ENCODE assay signal across 14 cellular contexts in the genomic region with DNA sequence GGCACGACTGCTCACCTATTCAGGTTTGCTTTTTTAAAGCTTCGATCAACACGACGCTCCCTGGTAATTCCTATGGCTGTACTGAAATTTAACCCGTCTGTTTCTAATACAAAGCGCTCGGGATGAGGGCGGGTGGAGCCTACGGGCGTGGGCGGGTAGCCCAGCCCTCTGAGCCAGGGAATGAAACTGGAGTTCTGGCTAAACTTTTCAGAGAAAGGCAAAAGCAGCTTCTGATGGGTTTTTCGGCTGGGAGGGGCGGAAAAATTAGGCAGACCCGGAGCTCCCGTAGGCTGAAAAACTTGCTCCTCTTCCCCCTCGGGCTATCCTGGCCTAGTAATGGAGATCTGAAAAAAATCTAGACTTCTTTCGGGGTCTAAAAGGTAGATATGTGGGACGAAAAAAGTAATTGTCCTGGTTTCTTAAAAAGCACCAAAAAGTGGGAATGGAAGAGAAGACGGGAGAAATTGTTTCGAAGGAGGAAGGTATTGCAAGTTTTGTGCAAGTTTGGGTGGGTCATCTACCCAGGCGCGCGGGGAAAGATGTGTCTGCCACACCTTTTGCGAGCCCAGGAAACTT. TPM values are rescaled to one million over a fixed set of nuclear protein-coding genes. Genes with fewer than 3 reads are reported as not detected.
A peak's percentile ranks its signal among the peaks of the same experiment; 100 is the strongest.
DNase-seq lines count a peak whose midpoint lies in the region; ATAC-seq and TF ChIP-seq lines count a peak whose summit lies in the region.
"Had no signal": no experiment of that assay in that cellular context is flagged by ENCODE, and none has a peak within 500 bp of the region (broad histone marks: within the 10 kb centered on the region; RNA-seq: fewer than 3 reads in every experiment).

No MANE protein-coding gene starts in this region.

- no peaks in the 10 kb centered on the region for H3K36me3 ChIP-seq in neural cell (ENCODE audit: insufficient read depth, low read length)
- H3K36me3 ChIP-seq: BLaER1 treated with 17β-estradiol and CSF1 and Interleukin-3, amounts not matched to agents 10 nM and 100 nM had no signal

- H3K9me2 ChIP-seq in neural cell (ENCODE audit: insufficient read depth, low read length): no peaks in the 10 kb centered on the region

- peak overlapping the region; percentile 18 for H3K4me3 ChIP-seq in AG09309 (ENCODE audit: control insufficient read depth, low read depth, low read length)
- peak overlapping the region; percentile 45 for H3K4me3 ChIP-seq in neural cell (ENCODE audit: low read length)
- H3K4me3 ChIP-seq: BLaER1 treated with 17β-estradiol and CSF1 and Interleukin-3, amounts not matched to agents 10 nM and 100 nM had no signal

- H3K9ac ChIP-seq in neural cell (ENCODE audit: low read length): no peak overlapping the region
- H3K9ac ChIP-seq: BLaER1 treated with 17β-estradiol and CSF1 and Interleukin-3, amounts not matched to agents 10 nM and 100 nM had no signal

- H3K9me3 ChIP-seq in neural cell (ENCODE audit: low read length): no peaks in the 10 kb centered on the region

- ATAC-seq in HG03571 (IDR thresholded peaks at IDR 0.05; ENCODE audit: unreplicated experiment): no peak
- ATAC-seq: Panc1 had no signal

- TF ChIP-seq RAD21 in neural cell (conservative IDR thresholded peaks at IDR 0.05): no peak

- TF ChIP-seq EP300 in neural cell (conservative IDR thresholded peaks at IDR 0.05; ENCODE audit: poor library complexity, severe bottlenecking): no peak

- TF ChIP-seq CTCF in AG09309 (IDR thresholded peaks at IDR 0.05; ENCODE audit: control insufficient read depth, insufficient read depth, low read depth, low read length, missing control alignments) (no peak), neural cell (IDR thresholded peaks at IDR 0.05; ENCODE audit: poor library complexity, severe bottlenecking) (no peak)

- no peak overlapping the region for H2AFZ ChIP-seq in neural cell (ENCODE audit: low read depth, low read length)

- DNase-seq in AG09309 (ENCODE audit: low read depth) (no peak), RPMI8226 (peak; percentile 1), fibroblast of gingiva (ENCODE audit: low read depth) (peak; percentile 25), HT-29 (ENCODE audit: low spot score) (no peak), NCI-H774 (lab: John Stamatoyannopoulos, UW) (no peak), KBM-7 (no peak)
- DNase-seq: activated T-cell treated with anti-CD3 and anti-CD28 coated beads for 4 hours, GOT3, NCI-H2227 treated with DMSO at 0.1 percent for 48 hours had no signal

- no peaks in the 10 kb centered on the region for H4K20me1 ChIP-seq in neural cell (ENCODE audit: insufficient read depth)

- no peak overlapping the region for H3K4me2 ChIP-seq in neural cell (ENCODE audit: low read length)
- H3K4me2 ChIP-seq: BLaER1 treated with 17β-estradiol and CSF1 and Interleukin-3, amounts not matched to agents 10 nM and 100 nM had no signal

- H3K27me3 ChIP-seq in neural cell (ENCODE audit: insufficient read depth, low read depth, low read length): peaks cover 99% of the 10 kb centered on the region

- no peaks in the 10 kb centered on the region for H3K79me2 ChIP-seq in neural cell (replicated peaks; ENCODE audit: insufficient read depth, low read length)

- no peak overlapping the region for H3K27ac ChIP-seq in neural cell (ENCODE audit: low read length)
- H3K27ac ChIP-seq: BLaER1 treated with 17β-estradiol and CSF1 and Interleukin-3, amounts not matched to agents 10 nM and 100 nM had no signal

- in situ Hi-C loops in KBM-7 (cut with MboI; ENCODE audit: low pct_unique_long_range_greater_than_20kb, low sequenced_read_pairs): no loop called here

- no peaks in the 10 kb centered on the region for H3F3A ChIP-seq in neural cell (ENCODE audit: insufficient read depth, low read length, poor library complexity, severe bottlenecking)

TF ChIP-seq in neural cell, 6 proteins besides CTCF, POLR2A, EP300 and RAD21:
- TF ChIP-seq, protein P1, sequence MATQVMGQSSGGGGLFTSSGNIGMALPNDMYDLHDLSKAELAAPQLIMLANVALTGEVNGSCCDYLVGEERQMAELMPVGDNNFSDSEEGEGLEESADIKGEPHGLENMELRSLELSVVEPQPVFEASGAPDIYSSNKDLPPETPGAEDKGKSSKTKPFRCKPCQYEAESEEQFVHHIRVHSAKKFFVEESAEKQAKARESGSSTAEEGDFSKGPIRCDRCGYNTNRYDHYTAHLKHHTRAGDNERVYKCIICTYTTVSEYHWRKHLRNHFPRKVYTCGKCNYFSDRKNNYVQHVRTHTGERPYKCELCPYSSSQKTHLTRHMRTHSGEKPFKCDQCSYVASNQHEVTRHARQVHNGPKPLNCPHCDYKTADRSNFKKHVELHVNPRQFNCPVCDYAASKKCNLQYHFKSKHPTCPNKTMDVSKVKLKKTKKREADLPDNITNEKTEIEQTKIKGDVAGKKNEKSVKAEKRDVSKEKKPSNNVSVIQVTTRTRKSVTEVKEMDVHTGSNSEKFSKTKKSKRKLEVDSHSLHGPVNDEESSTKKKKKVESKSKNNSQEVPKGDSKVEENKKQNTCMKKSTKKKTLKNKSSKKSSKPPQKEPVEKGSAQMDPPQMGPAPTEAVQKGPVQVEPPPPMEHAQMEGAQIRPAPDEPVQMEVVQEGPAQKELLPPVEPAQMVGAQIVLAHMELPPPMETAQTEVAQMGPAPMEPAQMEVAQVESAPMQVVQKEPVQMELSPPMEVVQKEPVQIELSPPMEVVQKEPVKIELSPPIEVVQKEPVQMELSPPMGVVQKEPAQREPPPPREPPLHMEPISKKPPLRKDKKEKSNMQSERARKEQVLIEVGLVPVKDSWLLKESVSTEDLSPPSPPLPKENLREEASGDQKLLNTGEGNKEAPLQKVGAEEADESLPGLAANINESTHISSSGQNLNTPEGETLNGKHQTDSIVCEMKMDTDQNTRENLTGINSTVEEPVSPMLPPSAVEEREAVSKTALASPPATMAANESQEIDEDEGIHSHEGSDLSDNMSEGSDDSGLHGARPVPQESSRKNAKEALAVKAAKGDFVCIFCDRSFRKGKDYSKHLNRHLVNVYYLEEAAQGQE (IDR thresholded peaks at IDR 0.05; ENCODE audit: borderline replicate concordance): no peak
- TF ChIP-seq POLR2AphosphoS5 (IDR thresholded peaks at IDR 0.05) (no peak), MXI1 (conservative IDR thresholded peaks at IDR 0.05; ENCODE audit: poor library complexity, severe bottlenecking) (no peak), EZH2 (IDR thresholded peaks at IDR 0.05; ENCODE audit: borderline replicate concordance, insufficient read depth, low read length, poor library complexity, severe bottlenecking) (no peak), TAF1 (IDR thresholded peaks at IDR 0.05; ENCODE audit: low read depth) (no peak), SMC3 (conservative IDR thresholded peaks at IDR 0.05; ENCODE audit: poor library complexity) (no peak)

RNA-seq across cellular contexts. Expression of gene NR5A2, which starts 7.4 kb away (rescaled TPM):
- polyA plus RNA-seq in neural cell: not detected in 2 replicates
- polyA minus RNA-seq in neural cell: under 0.01 and 0.12 TPM in 2 replicates
- 1.9 and 2.6 TPM in 2 replicates for total RNA-seq in HT-29 (2014; rRNA removed; shearing (Covaris generic))
- total RNA-seq: fibroblast of villous mesenchyme had no signal

Comparison
In these comparisons a context has a peak if more than half of its experiments do, and no peak if none do; other contexts are left out.
1. DNase-seq: peak in RPMI8226 (single experiment) and fibroblast of gingiva (single experiment); none in AG09309 (single experiment), HT-29 (single experiment), NCI-H774 (single experiment) and KBM-7 (single experiment).